In genomic region chr2:96917008-96917575, GRCh38 we compare ENCODE assay signal across 16 cellular contexts. TPM values are rescaled to one million over a fixed set of nuclear protein-coding genes. Genes with fewer than 3 reads are reported as not detected.
DNase-seq lines count a peak whose midpoint lies in the region; ATAC-seq and TF ChIP-seq lines count a peak whose summit lies in the region.
"Had no signal": no experiment of that assay in that cellular context is flagged by ENCODE, and none has a peak within 500 bp of the region (broad histone marks: within the 10 kb centered on the region; RNA-seq: fewer than 3 reads in every experiment).

No MANE protein-coding gene starts in this region.

- peaks cover 17% of the 10 kb centered on the region for H3K36me3 Mint-ChIP-seq in T-cell
- peaks cover 14% of the 10 kb centered on the region for H3K36me3 Mint-ChIP-seq in glutamatergic neuron (ENCODE audit: unreplicated experiment)
- H3K36me3 Mint-ChIP-seq: naive B cell had no signal

- peaks cover 7 to 52% (median 36%) of the 10 kb centered on the region in 9 donors for H3K4me1 ChIP-seq in heart right ventricle
- H3K4me1 ChIP-seq: psoas muscle had no signal

- 68 to 73% methylated on average over 14 of the region's 14 CpGs for WGBS in heart right ventricle, 2 donors

- TF ChIP-seq CTCF in heart right ventricle (IDR thresholded peaks at IDR 0.05), result no peak
- TF ChIP-seq CTCF in glutamatergic neuron (IDR thresholded peaks at IDR 0.05; ENCODE audit: partially characterized antibody, unreplicated experiment), result no peak

- POLR2A ChIA-PET in T-cell (lab: Charles Lee), result interaction anchor here in 1 of 2 donors (0.6 kb wide), 1 partner anchor 776 kb away, joined by 3 read pairs; no protein-coding TSS in a partner anchor

- DNase-seq in heart right ventricle (no peak), left cardiac atrium (no peak), T-cell (peak in 1 of 34 experiments; percentile 15), foreskin melanocyte (peak; percentile 97), DMS53 treated with DMSO at 0.1 percent for 48 hours (lab: John Stamatoyannopoulos, UW; ENCODE audit: unreplicated experiment) (no peak), glutamatergic neuron (no peak)
- DNase-seq: ACHN; activated naive CD8-positive, alpha-beta T cell treated with anti-CD3 and anti-CD28 coated beads, Interleukin-2, amount 10 ng/mL, durations not matched to agents 7 days and 5 days; activated T-cell treated with anti-CD3 and anti-CD28 coated beads, Interleukin-2, amount 50 U/mL, for 24 hours; foreskin fibroblast; lower lobe of right lung; naive B cell; psoas muscle had no signal

- H3K9me3 ChIP-seq in heart right ventricle, result peaks cover 0 to 15% (median 0%) of the 10 kb centered on the region in 11 donors
- H3K9me3 ChIP-seq: vagina had no signal

- CTCF ChIA-PET in T-cell (lab: Charles Lee), result no interaction called here

- H3K27ac ChIP-seq in heart right ventricle, result peak overlapping the region in 9 of 10 donors; percentile 27 to 74 (median 58)
- H3K27ac ChIP-seq: lower lobe of right lung, psoas muscle, vagina had no signal

- H3K4me3 ChIP-seq in heart right ventricle, result peak overlapping the region in 6 of 10 donors; percentile 1 to 22 (median 11)
- H3K4me3 ChIP-seq: lower lobe of right lung, psoas muscle, vagina had no signal

- H3K27ac Mint-ChIP-seq in T-cell (peak overlapping the region; percentile 76 to 78), glutamatergic neuron (ENCODE audit: unreplicated experiment) (no peak overlapping the region)
- H3K27ac Mint-ChIP-seq: activated T-cell treated with anti-CD3 and anti-CD28 coated beads, Interleukin-2, amount 50 U/mL, for 24 hours; naive B cell had no signal

- intact Hi-C loops in heart right ventricle (cut with DNase I) (loop anchor here in 3 of 10 donors (2.0 to 5.0 kb wide), 2 partner anchors 35 to 48 kb away; no protein-coding TSS in a partner anchor), left cardiac atrium (cut with DNase I) (no loop called here)

- peaks cover 0 to 5% (median 2%) of the 10 kb centered on the region in 3 donors for H3K9me3 Mint-ChIP-seq in T-cell
- peaks cover 10% of the 10 kb centered on the region for H3K9me3 Mint-ChIP-seq in glutamatergic neuron (ENCODE audit: unreplicated experiment)

- peaks cover 57 to 81% (median 76%) of the 10 kb centered on the region in 3 donors for H3K4me1 Mint-ChIP-seq in T-cell
- H3K4me1 Mint-ChIP-seq in glutamatergic neuron (ENCODE audit: low read depth, unreplicated experiment), result no peaks in the 10 kb centered on the region

- peak in 1 of 8 donors; percentile 26 for ATAC-seq in heart right ventricle
- no peak for ATAC-seq in left cardiac atrium
- ATAC-seq in T-cell (replicated peaks in 1 of 4), result peak in 1 of 4 experiments; percentile 22
- ATAC-seq in GM18868 (IDR thresholded peaks at IDR 0.05; ENCODE audit: unreplicated experiment), result no peak
- no peak for ATAC-seq in HG02973 (IDR thresholded peaks at IDR 0.05; ENCODE audit: unreplicated experiment)
- ATAC-seq: lower lobe of right lung had no signal

- H3K4me3 Mint-ChIP-seq in T-cell (peak overlapping the region in 1 of 3 donors; percentile 34), glutamatergic neuron (ENCODE audit: unreplicated experiment) (no peak overlapping the region)
- H3K4me3 Mint-ChIP-seq: activated naive CD8-positive, alpha-beta T cell treated with anti-CD3 and anti-CD28 coated beads, Interleukin-2, amount 10 ng/mL, durations not matched to agents 7 days and 5 days; activated T-cell treated with anti-CD3 and anti-CD28 coated beads, Interleukin-2, amount 50 U/mL, for 24 hours had no signal

- no peaks in the 10 kb centered on the region for H3K27me3 ChIP-seq in heart right ventricle
- H3K27me3 ChIP-seq: vagina had no signal

- H3K36me3 ChIP-seq in heart right ventricle, result no peaks in the 10 kb centered on the region
- H3K36me3 ChIP-seq: lower lobe of right lung, vagina had no signal

- no peaks in the 10 kb centered on the region for H3K27me3 Mint-ChIP-seq in T-cell
- peaks cover 14% of the 10 kb centered on the region for H3K27me3 Mint-ChIP-seq in glutamatergic neuron (ENCODE audit: unreplicated experiment)
- H3K27me3 Mint-ChIP-seq: activated T-cell treated with anti-CD3 and anti-CD28 coated beads, Interleukin-2, amount 50 U/mL, for 24 hours had no signal

RNA-seq across cellular contexts. Expression of gene SEMA4C, which starts 47.2 kb away (rescaled TPM):
- 10 to 100 TPM; 16.2 to 43.8 (median 24.5) TPM for total RNA-seq in heart right ventricle
- polyA plus RNA-seq in heart right ventricle, result 10 to 100 TPM; 14.1 to 18.0 TPM
- total RNA-seq in left cardiac atrium, result 10 to 100 TPM; 22.1 to 24.8 TPM
- 10 to 100 TPM; 36.3 to 89.0 (median 72.3) TPM for total RNA-seq in T-cell
- total RNA-seq in glutamatergic neuron (ENCODE audit: unreplicated experiment), result 119 TPM

RNA-seq across cellular contexts. Expression of gene ANKRD39, which starts 59.3 kb away (rescaled TPM):
- total RNA-seq in heart right ventricle, result 10 to 100 TPM; 14.2 to 19.2 (median 15.9) TPM
- 10 to 100 TPM; 18.7 to 26.5 TPM for polyA plus RNA-seq in heart right ventricle
- 10 to 100 TPM; 11.9 to 12.4 TPM for total RNA-seq in left cardiac atrium
- 10 to 100 TPM; 16.9 to 25.0 (median 19.2) TPM for total RNA-seq in T-cell
- 25.7 TPM for total RNA-seq in glutamatergic neuron (ENCODE audit: unreplicated experiment)
